In the genomic region with DNA sequence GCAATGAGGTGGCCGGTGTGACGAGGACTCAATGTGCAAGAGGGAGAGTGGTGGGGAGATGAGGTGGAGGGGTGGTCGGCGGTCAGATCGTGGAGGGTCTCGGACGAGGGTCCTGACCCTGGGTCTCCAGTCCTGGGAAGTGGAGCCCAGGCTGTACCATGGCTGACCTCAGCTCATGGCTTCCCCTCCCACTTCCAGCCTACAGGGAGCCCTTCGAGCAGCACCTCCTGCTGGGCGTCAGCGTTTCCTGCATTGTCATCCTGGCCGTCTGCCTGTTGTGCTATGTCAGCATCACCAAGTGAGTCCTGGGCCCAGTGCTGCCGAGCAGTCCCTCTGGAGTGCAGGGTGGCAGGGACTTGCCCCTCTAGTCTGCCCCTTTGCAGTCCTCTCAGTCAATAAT, we compare ENCODE assay signal across 8 cellular contexts. TPM values are rescaled to one million over a fixed set of nuclear protein-coding genes. Genes with fewer than 3 reads are reported as not detected.
DNase-seq lines count a peak whose midpoint lies in the region; ATAC-seq, FAIRE-seq and TF ChIP-seq lines count a peak whose summit lies in the region.

No MANE protein-coding gene starts in this region.

- DNase-seq in A549 (ENCODE audit: low read depth in 1 of 2, low spot score in 1 of 2) (peak in 1 of 2 experiments; percentile 64), HCEC 1CT (peak; percentile 29), fibroblast of gingiva (ENCODE audit: low read depth) (peak; percentile 39), retinal pigment epithelial cell (ENCODE audit: low read depth) (no peak), SHP77 (lab: John Stamatoyannopoulos, UW) (no peak), putamen (ENCODE audit: low spot score) (no peak)
- DNase-seq in activated CD4-positive, alpha-beta T cell treated with anti-CD3 and anti-CD28 coated beads for 48 hours: peak; percentile 72

- no peaks in the 10 kb centered on the region for H3K4me1 ChIP-seq in A549

- no peak for TF ChIP-seq POLR2A in A549 (IDR thresholded peaks at IDR 0.05; ENCODE audit: low read length)

- CTCF ChIA-PET in A549 (lab: Yijun Ruan, JAX): interaction anchor here (0.8 to 2.9 kb wide), 9 partner anchors 9 to 202 kb away, joined by 3 to 13 read pairs (median 3); no protein-coding TSS in a partner anchor

- no peak overlapping the region for H3K4me3 ChIP-seq in A549
- no peak overlapping the region for H3K4me3 ChIP-seq in retinal pigment epithelial cell (ENCODE audit: low read length)

- POLR2A ChIA-PET in A549 (lab: Yijun Ruan, JAX): no interaction called here

- H3K4me2 ChIP-seq in A549: no peak overlapping the region

- no peak for TF ChIP-seq EP300 in A549 (IDR thresholded peaks at IDR 0.05)

- WGBS in A549 (ENCODE audit: missing lambda C conversion rate): 84% methylated on average over 12 of the region's 12 CpGs

- FAIRE-seq in A549 (lab: Jason Lieb, UNC): no peak

- TF ChIP-seq CTCF in A549 (IDR thresholded peaks at IDR 0.05): peak; percentile 21; the same call in 2 of the 3 replicates
- peak; percentile 53 for TF ChIP-seq CTCF in retinal pigment epithelial cell (conservative IDR thresholded peaks at IDR 0.05; ENCODE audit: low read depth, low read length)

- no peak overlapping the region for H3K27ac ChIP-seq in A549

- ATAC-seq in A549 (peak; percentile 62 to 87; a peak in 5 of 6 replicates), HG03108 (IDR thresholded peaks at IDR 0.05; ENCODE audit: unreplicated experiment) (no peak)

- TF ChIP-seq RAD21 in A549 (conservative IDR thresholded peaks at IDR 0.05 in 1 of 2, IDR thresholded peaks at IDR 0.05 in 1 of 2): peak; percentile 14 to 23; a peak in 1 of 5 replicates

- peaks cover 5% of the 10 kb centered on the region; the same call in 1 of the 3 replicates for H3K9me3 ChIP-seq in A549

TF ChIP-seq in A549, 52 proteins besides CTCF, POLR2A, EP300 and RAD21:
- TF ChIP-seq CHD4 (IDR thresholded peaks at IDR 0.05; ENCODE audit: borderline replicate concordance) (no peak), SMC3 (IDR thresholded peaks at IDR 0.05) (0 out of 3 replicates have a peak, but pooled peaks have one; percentile 19), HDAC2 (IDR thresholded peaks at IDR 0.05) (no peak), ZSCAN20 (CRISPR knock-in tag; IDR thresholded peaks at IDR 0.05) (no peak), HEYL (CRISPR knock-in tag; IDR thresholded peaks at IDR 0.05) (no peak), JUNB (IDR thresholded peaks at IDR 0.05) (no peak), MAFK (IDR thresholded peaks at IDR 0.05; ENCODE audit: partially characterized antibody) (peak; percentile 90)

RNA-seq across cellular contexts. Expression of gene IL4R, which starts 41.8 kb away (rescaled TPM):
- polyA plus RNA-seq in A549 (2011; rRNA removed): 14.4 and 19.9 TPM in 2 replicates
- 17.9 and 24.6 TPM in 2 replicates for polyA plus RNA-seq in A549 (2012; cell fraction: cytosol; rRNA removed)
- polyA plus RNA-seq in A549 (2012; cell fraction: nucleus; rRNA removed): 37.5 and 40.4 TPM in 2 replicates
- polyA plus RNA-seq in A549 (2017; fragmentation: RNase III; extraction: RNeasy Plus Mini Kit Qiagen cat#74134 plus additional on column Dnase treatment): 16.9 to 21.5 TPM (median 19.3 TPM) in 3 replicates
- 36.4 and 37.1 TPM in 2 replicates for polyA minus RNA-seq in A549 (2011; rRNA and poly(A)+ RNA removed)

RNA-seq across cellular contexts. Expression of gene IL21R, which starts 46.4 kb away (rescaled TPM):
- polyA plus RNA-seq in A549 (2011; rRNA removed) (0.07 and 0.09 TPM in 2 replicates), A549 (2017; fragmentation: RNase III; extraction: RNeasy Plus Mini Kit Qiagen cat#74134 plus additional on column Dnase treatment) (0.04 TPM in 3 replicates)
- polyA plus RNA-seq in A549 (2012; cell fraction: cytosol; rRNA removed): 0.04 and 0.07 TPM in 2 replicates
- 0.04 and 0.10 TPM in 2 replicates for polyA plus RNA-seq in A549 (2012; cell fraction: nucleus; rRNA removed)
- 0.10 TPM in 1 of 2 replicates, not detected in the other for polyA minus RNA-seq in A549 (2011; rRNA and poly(A)+ RNA removed)

Comparison
In these comparisons a context has a peak if more than half of its experiments do, and no peak if none do; other contexts are left out.
1. DNase-seq: peak in HCEC 1CT (single experiment), activated CD4-positive, alpha-beta T cell treated with anti-CD3 and anti-CD28 coated beads for 48 hours (single experiment) and fibroblast of gingiva (single experiment); none in retinal pigment epithelial cell (single experiment), SHP77 (0 of 2) and putamen (single experiment).